ENCODE assay signal across 24 cellular contexts in the genomic region with DNA sequence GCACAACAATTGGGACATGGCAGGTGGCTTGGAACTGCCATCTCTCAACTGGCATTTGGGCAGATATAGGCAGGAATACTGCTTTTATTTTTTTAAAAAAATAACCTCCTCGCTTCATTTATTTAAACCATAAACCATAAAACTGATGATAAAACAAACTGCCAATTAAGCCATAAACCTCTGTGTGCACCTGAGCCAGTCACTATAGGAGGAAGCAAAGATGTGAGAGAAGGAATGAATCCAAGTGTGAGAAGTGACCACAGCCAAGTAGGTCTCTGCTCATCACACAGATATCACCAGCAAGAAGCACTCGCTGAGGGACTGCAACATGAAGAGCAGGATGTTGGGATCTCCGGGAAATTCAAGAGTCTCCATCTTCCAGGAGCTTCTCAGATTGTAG.
"Had no signal": no experiment of that assay in that cellular context is flagged by ENCODE, and none has a peak within 500 bp of the region (broad histone marks: within the 10 kb centered on the region; RNA-seq: fewer than 3 reads in every experiment).

No MANE protein-coding gene starts in this region.

- H3K36me3 Mint-ChIP-seq: mesothelial cell of epicardium; naive thymus-derived CD4-positive, alpha-beta T cell had no signal

- H3K27ac Mint-ChIP-seq: dendritic cell treated with granulocyte-macrophage colony-stimulating factor and Interleukin-4, amounts not matched to agents 40 ng/mL and 50 ng/mL, for 4 days; mesothelial cell of epicardium; naive thymus-derived CD4-positive, alpha-beta T cell had no signal

- H3K4me1 Mint-ChIP-seq: mesothelial cell of epicardium; naive thymus-derived CD4-positive, alpha-beta T cell had no signal

- H2AFZ ChIP-seq: hepatocyte had no signal

- DNase-seq: cortex of kidney; dorsolateral prefrontal cortex; effector CD4-positive, alpha-beta T cell; effector memory CD4-positive, alpha-beta T cell; foreskin keratinocyte; heart left ventricle; hypothalamus; immature natural killer cell; islet precursor cell; kidney; kidney glomerular epithelial cell; left lung; left ventricle myocardium superior; lower lobe of right lung; mesenchymal stem cell; naive thymus-derived CD4-positive, alpha-beta T cell had no signal

- H3K36me3 ChIP-seq: esophagus muscularis mucosa, gastroesophageal sphincter, heart left ventricle, left lung, lower lobe of right lung had no signal

- H3K27ac ChIP-seq: dorsolateral prefrontal cortex, esophagus muscularis mucosa, foreskin keratinocyte, gastroesophageal sphincter, heart left ventricle, hepatocyte, left lung, lower lobe of right lung had no signal

- H3K4me1 ChIP-seq: esophagus muscularis mucosa, foreskin keratinocyte, gastroesophageal sphincter, heart left ventricle, left lung, lower lobe of right lung had no signal

- H3K4me3 ChIP-seq: dorsolateral prefrontal cortex, esophagus muscularis mucosa, gastroesophageal sphincter, heart left ventricle, hepatocyte, left lung, lower lobe of right lung had no signal

- H3K27me3 ChIP-seq: esophagus muscularis mucosa, foreskin keratinocyte, gastroesophageal sphincter, heart left ventricle, hepatocyte, left lung had no signal

- ATAC-seq: foreskin keratinocyte; gastroesophageal sphincter; heart left ventricle; left lung; left ventricle myocardium superior; lower lobe of right lung; naive thymus-derived CD4-positive, alpha-beta T cell had no signal

- H3K27me3 Mint-ChIP-seq: naive thymus-derived CD4-positive, alpha-beta T cell had no signal

- H3K9me3 ChIP-seq: esophagus muscularis mucosa, gastroesophageal sphincter, heart left ventricle, lower lobe of right lung had no signal

- FAIRE-seq: colon, endothelial cell of umbilical vein, frontal cortex, kidney had no signal

- H3K79me2 ChIP-seq: hepatocyte had no signal

- H3K4me2 ChIP-seq: hepatocyte had no signal

- H3K4me3 Mint-ChIP-seq: dendritic cell treated with granulocyte-macrophage colony-stimulating factor and Interleukin-4, amounts not matched to agents 40 ng/mL and 50 ng/mL, for 4 days; immature natural killer cell; mesothelial cell of epicardium; naive thymus-derived CD4-positive, alpha-beta T cell had no signal
